Comparison of ENCODE assay signal across 24 cellular contexts in the genomic region with DNA sequence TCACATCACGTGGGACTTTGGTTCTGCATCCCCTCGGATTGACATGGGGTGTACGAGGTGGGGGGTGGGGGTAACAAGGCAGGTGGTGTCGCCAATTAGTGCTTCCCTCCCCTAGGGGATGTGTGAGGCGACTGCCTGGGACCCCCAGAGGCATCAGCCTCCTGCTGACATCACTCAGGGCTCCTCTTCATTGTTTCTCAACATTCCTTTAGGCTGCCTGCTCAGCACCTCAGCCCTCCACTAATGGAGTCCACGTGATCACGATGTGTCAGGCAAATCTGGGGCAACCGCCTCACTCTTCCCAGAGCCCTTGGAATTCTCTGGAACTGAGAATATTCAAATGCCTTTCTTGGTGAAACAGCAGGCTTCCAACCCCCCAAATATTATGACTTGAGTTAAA.
A peak's percentile ranks its signal among the peaks of the same experiment; 100 is the strongest.
DNase-seq lines count a peak whose midpoint lies in the region; ATAC-seq, FAIRE-seq and TF ChIP-seq lines count a peak whose summit lies in the region.
"Had no signal": no experiment of that assay in that cellular context is flagged by ENCODE, and none has a peak within 500 bp of the region (broad histone marks: within the 10 kb centered on the region; RNA-seq: fewer than 3 reads in every experiment).

No MANE protein-coding gene starts in this region.

- peaks cover 47% of the 10 kb centered on the region for H3K4me1 Mint-ChIP-seq in astrocyte (ENCODE audit: low read depth, unreplicated experiment)
- H3K4me1 Mint-ChIP-seq: activated CD4-positive, alpha-beta T cell treated with anti-CD3 and anti-CD28 coated beads, Interleukin-2, amount 10 ng/mL, durations not matched to agents 7 days and 5 days; memory B cell; stimulated activated naive CD8-positive, alpha-beta T cell treated with anti-CD3 and anti-CD28 coated beads, Interleukin-15, amount 100 ng/mL, for 72 hours had no signal

- H3K36me3 ChIP-seq in astrocyte (ENCODE audit: insufficient read depth, low read length) (no peaks in the 10 kb centered on the region), sigmoid colon (no peaks in the 10 kb centered on the region), tibial nerve (no peaks in the 10 kb centered on the region)
- H3K36me3 ChIP-seq: prostate gland had no signal

- H4K20me1 ChIP-seq in astrocyte (ENCODE audit: insufficient read depth, low read length), result no peaks in the 10 kb centered on the region

- H3K9ac ChIP-seq in astrocyte (ENCODE audit: low read length), result no peak overlapping the region

- intact Hi-C loops in sigmoid colon (cut with DNase I), result no loop called here

- TF ChIP-seq POLR2A in sigmoid colon (IDR thresholded peaks at IDR 0.05) (no peak), tibial nerve (IDR thresholded peaks at IDR 0.05) (no peak)

- no peak overlapping the region for H3K4me3 Mint-ChIP-seq in astrocyte (ENCODE audit: unreplicated experiment)
- H3K4me3 Mint-ChIP-seq: activated CD4-positive, alpha-beta T cell treated with anti-CD3 and anti-CD28 coated beads, Interleukin-2, amount 10 ng/mL, durations not matched to agents 7 days and 5 days; activated T-cell treated with anti-CD3 and anti-CD28 coated beads, Interleukin-2, amount 50 U/mL, for 4 hours; CD14-positive monocyte; memory B cell; stimulated activated naive CD8-positive, alpha-beta T cell treated with anti-CD3 and anti-CD28 coated beads, Interleukin-15, amount 100 ng/mL, for 72 hours had no signal

- no peak for TF ChIP-seq CTCF in astrocyte (IDR thresholded peaks at IDR 0.05; ENCODE audit: insufficient read depth, low read depth, low read length)
- TF ChIP-seq CTCF in sigmoid colon (IDR thresholded peaks at IDR 0.05), result no peak
- TF ChIP-seq CTCF in tibial nerve (IDR thresholded peaks at IDR 0.05), result no peak

- H3K4me2 ChIP-seq in astrocyte (ENCODE audit: low read length), result peak overlapping the region; percentile 27

- H3K4me1 ChIP-seq in astrocyte (ENCODE audit: insufficient read depth, low read length) (peaks cover 29% of the 10 kb centered on the region), sigmoid colon (peaks cover 0 to 15% (median 0%) of the 10 kb centered on the region in 4 donors), tibial nerve (peaks cover 0 to 7% (median 0%) of the 10 kb centered on the region in 4 donors)
- H3K4me1 ChIP-seq: body of pancreas, prostate gland had no signal

- no peaks in the 10 kb centered on the region for H3K9me3 Mint-ChIP-seq in astrocyte (ENCODE audit: unreplicated experiment)
- H3K9me3 Mint-ChIP-seq: activated CD4-positive, alpha-beta T cell treated with anti-CD3 and anti-CD28 coated beads, Interleukin-2, amount 10 ng/mL, durations not matched to agents 7 days and 5 days; activated T-cell treated with anti-CD3 and anti-CD28 coated beads, Interleukin-2, amount 50 U/mL, for 4 hours; memory B cell had no signal

- no peaks in the 10 kb centered on the region for H3K27me3 Mint-ChIP-seq in astrocyte (ENCODE audit: low read depth, unreplicated experiment)
- H3K27me3 Mint-ChIP-seq: activated CD4-positive, alpha-beta T cell treated with anti-CD3 and anti-CD28 coated beads, Interleukin-2, amount 10 ng/mL, durations not matched to agents 7 days and 5 days; stimulated activated naive CD8-positive, alpha-beta T cell treated with anti-CD3 and anti-CD28 coated beads, Interleukin-15, amount 100 ng/mL, for 72 hours had no signal

- no peak for ATAC-seq in HG02623 (IDR thresholded peaks at IDR 0.05; ENCODE audit: unreplicated experiment)
- ATAC-seq: activated T-cell treated with anti-CD3 and anti-CD28 coated beads, Interleukin-2, amount 50 U/mL, for 4 hours; body of pancreas; Panc1; stimulated activated naive CD8-positive, alpha-beta T cell treated with anti-CD3 and anti-CD28 coated beads, Interleukin-15, amount 100 ng/mL, for 72 hours had no signal

- no peaks in the 10 kb centered on the region for H3K79me2 ChIP-seq in astrocyte (ENCODE audit: insufficient read depth, low read length)

- WGBS in sigmoid colon, 2 donors, result 68 to 84% methylated on average over 8 of the region's 8 CpGs
- 75 to 79% methylated on average over 8 of the region's 8 CpGs for WGBS in tibial nerve, 2 donors

- H3K27me3 ChIP-seq in astrocyte (ENCODE audit: insufficient read depth, low read length) (no peaks in the 10 kb centered on the region), sigmoid colon (no peaks in the 10 kb centered on the region), tibial nerve (no peaks in the 10 kb centered on the region)
- H3K27me3 ChIP-seq: body of pancreas had no signal

- H3K4me3 ChIP-seq in astrocyte (ENCODE audit: insufficient read depth, low read depth, low read length) (no peak overlapping the region), sigmoid colon (no peak overlapping the region), tibial nerve (no peak overlapping the region)
- H3K4me3 ChIP-seq: body of pancreas, dorsolateral prefrontal cortex, prostate gland had no signal

- H3K27ac ChIP-seq in astrocyte (ENCODE audit: low read depth, low read length), result no peak overlapping the region
- no peak overlapping the region for H3K27ac ChIP-seq in sigmoid colon
- no peak overlapping the region for H3K27ac ChIP-seq in tibial nerve
- H3K27ac ChIP-seq: body of pancreas, dorsolateral prefrontal cortex, prostate gland had no signal

- H3K27ac Mint-ChIP-seq in astrocyte (ENCODE audit: unreplicated experiment), result peak overlapping the region; percentile 93
- H3K27ac Mint-ChIP-seq: activated CD4-positive, alpha-beta T cell treated with anti-CD3 and anti-CD28 coated beads, Interleukin-2, amount 10 ng/mL, durations not matched to agents 7 days and 5 days; CD14-positive monocyte; memory B cell; stimulated activated naive CD8-positive, alpha-beta T cell treated with anti-CD3 and anti-CD28 coated beads, Interleukin-15, amount 100 ng/mL, for 72 hours had no signal

- peak overlapping the region; percentile 23 for H2AFZ ChIP-seq in astrocyte (ENCODE audit: low read depth, low read length)

- FAIRE-seq in astrocyte (lab: Jason Lieb, UNC), result no peak
- FAIRE-seq: endothelial cell of umbilical vein had no signal

- DNase-seq in EH (ENCODE audit: low read depth), result peak; percentile 49
- peak; percentile 53 for DNase-seq in astrocyte (ENCODE audit: low read depth)
- peak; percentile 55 for DNase-seq in iPS-NIHi11 (ENCODE audit: low spot score)
- peak; percentile 42 for DNase-seq in sigmoid colon
- no peak for DNase-seq in NCI-H1105 (lab: John Stamatoyannopoulos, UW)
- DNase-seq in tibial nerve (ENCODE audit: low spot score in 2 of 2), result no peak
- DNase-seq: ACHN; activated CD4-positive, alpha-beta T cell treated with anti-CD3 and anti-CD28 coated beads, Interleukin-2, amount 10 ng/mL, durations not matched to agents 7 days and 5 days; activated gamma-delta T cell treated with Interleukin-2 at 50 U/mL for 16 hours; activated T-cell treated with anti-CD3 and anti-CD28 coated beads, Interleukin-2, amount 50 U/mL, for 4 hours; body of pancreas; Calu3; NCI-H1048; NCI-H1930; NCI-H526 treated with DMSO at 0.1 percent for 48 hours; SHP77; stimulated activated naive CD8-positive, alpha-beta T cell treated with anti-CD3 and anti-CD28 coated beads, Interleukin-15, amount 100 ng/mL, for 72 hours had no signal

- peaks cover 9% of the 10 kb centered on the region for H3K36me3 Mint-ChIP-seq in astrocyte (ENCODE audit: low read depth, unreplicated experiment)
- H3K36me3 Mint-ChIP-seq: CD14-positive monocyte, memory B cell had no signal

- no peaks in the 10 kb centered on the region for H3K9me3 ChIP-seq in astrocyte (ENCODE audit: insufficient read depth, low read depth, low read length)
- H3K9me3 ChIP-seq in sigmoid colon, result no peaks in the 10 kb centered on the region
- H3K9me3 ChIP-seq in tibial nerve, result no peaks in the 10 kb centered on the region
- H3K9me3 ChIP-seq: body of pancreas, prostate gland had no signal

- no peak for TF ChIP-seq EP300 in sigmoid colon (IDR thresholded peaks at IDR 0.05)
- no peak for TF ChIP-seq EP300 in tibial nerve (IDR thresholded peaks at IDR 0.05)

Comparison
In these comparisons a context has a peak if more than half of its experiments do, and no peak if none do; other contexts are left out.
1. DNase-seq: peak in EH (single experiment), astrocyte (single experiment), iPS-NIHi11 (single experiment) and sigmoid colon (single experiment); none in NCI-H1105 (single experiment) and tibial nerve (0 of 2).